In the genomic region with DNA sequence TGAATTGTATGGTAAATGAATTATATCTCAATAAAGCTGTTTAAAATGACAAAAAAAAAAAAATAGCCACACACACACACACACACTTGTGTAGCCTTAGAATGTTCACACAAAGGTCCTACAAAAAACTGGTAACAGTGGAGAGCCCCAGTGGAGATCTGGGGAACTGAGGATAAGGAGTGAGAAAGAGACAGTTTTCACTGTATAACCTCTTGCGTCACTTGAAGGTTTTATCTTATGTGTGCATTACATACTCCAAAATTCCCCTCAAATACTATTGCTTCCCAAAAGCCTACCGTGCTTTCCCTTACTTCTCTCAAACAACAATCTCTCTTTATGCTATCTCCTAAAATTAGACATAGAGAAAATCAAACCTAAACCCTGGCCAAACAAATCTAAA, we compare ENCODE assay signal across 15 cellular contexts.
"Had no signal": no experiment of that assay in that cellular context is flagged by ENCODE, and none has a peak within 500 bp of the region (broad histone marks: within the 10 kb centered on the region; RNA-seq: fewer than 3 reads in every experiment).

No MANE protein-coding gene starts in this region.

- H3K27me3 Mint-ChIP-seq: activated CD8-positive, alpha-beta memory T cell treated with anti-CD3 and anti-CD28 coated beads, Interleukin-2, amount 10 ng/mL, durations not matched to agents 7 days and 5 days had no signal

- H3K9me3 ChIP-seq: neutrophil, thyroid gland, uterus had no signal

- H3K27ac Mint-ChIP-seq: activated CD8-positive, alpha-beta memory T cell treated with anti-CD3 and anti-CD28 coated beads, Interleukin-2, amount 10 ng/mL, durations not matched to agents 7 days and 5 days; activated naive CD4-positive, alpha-beta T cell treated with anti-CD3 and anti-CD28 coated beads, Interleukin-2, amount 50 U/mL, for 72 hours; activated T-cell treated with anti-CD3 and anti-CD28 coated beads, Interleukin-2, amount 50 U/mL, for 24 hours; naive B cell had no signal

- H3K36me3 ChIP-seq: neutrophil, thyroid gland, uterus had no signal

- H3K4me3 ChIP-seq: coronary artery, thyroid gland, uterus had no signal

- H3K36me3 Mint-ChIP-seq: activated CD8-positive, alpha-beta memory T cell treated with anti-CD3 and anti-CD28 coated beads, Interleukin-2, amount 10 ng/mL, durations not matched to agents 7 days and 5 days; activated naive CD4-positive, alpha-beta T cell treated with anti-CD3 and anti-CD28 coated beads, Interleukin-2, amount 50 U/mL, for 72 hours had no signal

- H3K4me3 Mint-ChIP-seq: activated CD8-positive, alpha-beta memory T cell treated with anti-CD3 and anti-CD28 coated beads, Interleukin-2, amount 10 ng/mL, durations not matched to agents 7 days and 5 days; activated T-cell treated with anti-CD3 and anti-CD28 coated beads, Interleukin-2, amount 50 U/mL, for 24 hours; naive B cell had no signal

- H3K9me3 Mint-ChIP-seq: activated naive CD4-positive, alpha-beta T cell treated with anti-CD3 and anti-CD28 coated beads, Interleukin-2, amount 50 U/mL, for 72 hours had no signal

- H3K4me1 Mint-ChIP-seq: activated CD8-positive, alpha-beta memory T cell treated with anti-CD3 and anti-CD28 coated beads, Interleukin-2, amount 10 ng/mL, durations not matched to agents 7 days and 5 days; naive B cell had no signal

- H3K27ac ChIP-seq: coronary artery, neutrophil, thyroid gland, uterus had no signal

- H3K4me1 ChIP-seq: thyroid gland, uterus had no signal

- DNase-seq: activated CD4-positive, alpha-beta T cell treated with anti-CD3 and anti-CD28 coated beads, Interleukin-2, amount 50 U/mL, for 48 hours; activated CD8-positive, alpha-beta memory T cell treated with anti-CD3 and anti-CD28 coated beads, Interleukin-2, amount 10 ng/mL, durations not matched to agents 7 days and 5 days; activated effector memory CD4-positive, alpha-beta T cell treated with anti-CD3 and anti-CD28 coated beads, Interleukin-2, amount 50 U/mL, for 16 hours; activated T-cell treated with anti-CD3 and anti-CD28 coated beads, Interleukin-2, amount 50 U/mL, for 24 hours; effector CD8-positive, alpha-beta T cell; hippocampal formation; naive B cell; posterior cingulate gyrus; right cardiac atrium; small intestine; thyroid gland; uterus had no signal

- H3K27me3 ChIP-seq: neutrophil, thyroid gland, uterus had no signal
